19 cellular contexts compared by ENCODE assay signal in the genomic region with DNA sequence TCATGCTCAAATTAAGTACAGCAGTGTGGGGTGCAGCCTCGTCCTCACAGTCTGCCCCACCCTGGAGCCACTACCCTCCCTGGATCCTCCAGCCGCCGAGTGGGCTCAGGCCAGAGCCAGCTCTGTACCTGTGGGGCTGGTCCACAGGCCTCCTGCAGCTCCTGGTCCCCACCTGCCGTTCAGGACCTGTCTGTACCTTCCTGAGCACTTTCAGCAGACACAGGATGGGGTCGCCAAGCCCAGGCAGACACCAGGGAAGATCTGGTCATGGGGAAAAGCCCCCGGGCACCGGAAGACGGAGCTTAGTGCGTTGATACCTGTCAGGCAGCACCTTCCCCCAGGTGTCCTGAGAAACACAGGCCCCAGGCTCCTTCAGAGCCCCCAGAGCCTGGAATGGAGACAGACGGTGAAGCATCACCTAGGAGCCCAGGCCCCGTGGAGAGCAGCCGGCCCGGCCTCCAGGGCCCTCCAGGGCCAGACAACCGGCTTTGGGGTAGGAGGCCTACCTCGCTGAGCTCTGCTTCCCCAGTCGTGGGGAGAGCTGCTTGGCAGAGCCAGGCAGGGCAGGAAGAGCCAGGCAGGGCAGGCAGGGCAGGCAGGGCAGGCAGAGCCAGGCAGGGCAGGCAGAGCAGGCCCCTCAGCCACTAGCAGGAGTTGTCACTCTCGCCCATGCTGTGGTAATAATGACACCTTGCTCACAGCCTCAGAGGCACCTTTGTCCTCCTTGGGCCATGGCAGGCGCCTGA. TPM values are rescaled to one million over a fixed set of nuclear protein-coding genes. Genes with fewer than 3 reads are reported as not detected.
DNase-seq lines count a peak whose midpoint lies in the region; ATAC-seq and TF ChIP-seq lines count a peak whose summit lies in the region.
"Had no signal": no experiment of that assay in that cellular context is flagged by ENCODE, and none has a peak within 500 bp of the region (broad histone marks: within the 10 kb centered on the region; RNA-seq: fewer than 3 reads in every experiment).

No MANE protein-coding gene starts in this region.

- H3K9me3 ChIP-seq in esophagus muscularis mucosa (no peaks in the 10 kb centered on the region), lower lobe of right lung (no peaks in the 10 kb centered on the region), OCI-LY7 (ENCODE audit: low read length) (no peaks in the 10 kb centered on the region)
- H3K9me3 ChIP-seq: psoas muscle had no signal

- H3K27me3 Mint-ChIP-seq in CD14-positive monocyte (ENCODE audit: low read depth in 3 of 3) = peaks cover 0 to 4% (median 0%) of the 10 kb centered on the region in 3 donors
- no peaks in the 10 kb centered on the region for H3K27me3 Mint-ChIP-seq in osteocyte (ENCODE audit: unreplicated experiment)
- H3K27me3 Mint-ChIP-seq: activated CD4-positive, alpha-beta T cell treated with anti-CD3 and anti-CD28 coated beads, Interleukin-2, amount 10 ng/mL, durations not matched to agents 7 days and 5 days; activated T-cell treated with anti-CD3 and anti-CD28 coated beads, Interleukin-2, amount 50 U/mL, for 24 hours had no signal

- no peak for TF ChIP-seq CTCF in CD14-positive monocyte (IDR thresholded peaks at IDR 0.05)
- TF ChIP-seq CTCF in NB4 (IDR thresholded peaks at IDR 0.05; ENCODE audit: low read depth, low read length) = no peak
- no peak for TF ChIP-seq CTCF in esophagus muscularis mucosa (IDR thresholded peaks at IDR 0.05)
- TF ChIP-seq CTCF in osteocyte (IDR thresholded peaks at IDR 0.05) = no peak
- TF ChIP-seq CTCF in lower lobe of right lung (IDR thresholded peaks at IDR 0.05) = no peak
- TF ChIP-seq CTCF in OCI-LY7 (conservative IDR thresholded peaks at IDR 0.05; ENCODE audit: low read length) = no peak

- no peak overlapping the region for H2AFZ ChIP-seq in OCI-LY7 (ENCODE audit: low read length)

- peak overlapping the region in 1 of 2 donors; percentile 11 for H3K4me3 Mint-ChIP-seq in CD14-positive monocyte
- H3K4me3 Mint-ChIP-seq in osteocyte (ENCODE audit: unreplicated experiment) = no peak overlapping the region
- H3K4me3 Mint-ChIP-seq: activated CD4-positive, alpha-beta T cell treated with anti-CD3 and anti-CD28 coated beads, Interleukin-2, amount 10 ng/mL, durations not matched to agents 7 days and 5 days; activated T-cell treated with anti-CD3 and anti-CD28 coated beads, Interleukin-2, amount 50 U/mL, for 24 hours had no signal

- H3K27me3 ChIP-seq in esophagus muscularis mucosa = no peaks in the 10 kb centered on the region
- H3K27me3 ChIP-seq in lower lobe of right lung (ENCODE audit: low read depth) = no peaks in the 10 kb centered on the region

- H3K4me1 ChIP-seq in esophagus muscularis mucosa (peaks cover 40 to 60% (median 56%) of the 10 kb centered on the region in 4 donors), lower lobe of right lung (peaks cover 36% of the 10 kb centered on the region), OCI-LY7 (ENCODE audit: insufficient read depth, low read length, poor library complexity, severe bottlenecking) (peaks cover under 1% of the 10 kb centered on the region)

- 86% methylated on average over 12 of the region's 18 CpGs for WGBS in esophagus muscularis mucosa

- H3K4me3 ChIP-seq in NB4 (ENCODE audit: low read depth, low read length) (no peak overlapping the region), esophagus muscularis mucosa (no peak overlapping the region), lower lobe of right lung (no peak overlapping the region), OCI-LY7 (ENCODE audit: low read depth, low read length, poor library complexity, severe bottlenecking) (no peak overlapping the region)
- H3K4me3 ChIP-seq: psoas muscle had no signal

- TF ChIP-seq POLR2A in NB4 (IDR thresholded peaks at IDR 0.05; ENCODE audit: extremely low read depth, insufficient read length) (no peak), esophagus muscularis mucosa (IDR thresholded peaks at IDR 0.05; ENCODE audit: low read depth) (no peak)

- CTCF ChIA-PET in OCI-LY7 (lab: Charles Lee; ENCODE audit: unreplicated experiment) = no interaction called here

- intact Hi-C loops in CD14-positive monocyte (cut with micrococcal nuclease) (no loop called here), esophagus muscularis mucosa (cut with DNase I) (no loop called here), lower lobe of right lung (cut with DNase I) (no loop called here), OCI-LY7 (cut with micrococcal nuclease; ENCODE audit: unreplicated experiment) (no loop called here)

- H4K20me1 ChIP-seq in OCI-LY7 (ENCODE audit: insufficient read depth, low read length) = no peaks in the 10 kb centered on the region

- no peak for ATAC-seq in lower lobe of right lung
- no peak for ATAC-seq in GM21717 (IDR thresholded peaks at IDR 0.05; ENCODE audit: unreplicated experiment)
- ATAC-seq: psoas muscle had no signal

- TF ChIP-seq EP300 in esophagus muscularis mucosa (IDR thresholded peaks at IDR 0.05) = no peak

- no peaks in the 10 kb centered on the region for H3K9me2 ChIP-seq in OCI-LY7 (ENCODE audit: insufficient read depth, low read length)

- BruUV-seq in OCI-LY7 (replicated peaks; lab: Mats Ljungman, UMichigan) = no TSS peak

- peak overlapping the region in 1 of 7 donors; percentile 31 for H3K27ac Mint-ChIP-seq in CD14-positive monocyte
- peak overlapping the region; percentile 75 for H3K27ac Mint-ChIP-seq in osteocyte (ENCODE audit: unreplicated experiment)
- H3K27ac Mint-ChIP-seq: activated CD4-positive, alpha-beta T cell treated with anti-CD3 and anti-CD28 coated beads, Interleukin-2, amount 10 ng/mL, durations not matched to agents 7 days and 5 days; activated T-cell treated with anti-CD3 and anti-CD28 coated beads, Interleukin-2, amount 50 U/mL, for 24 hours had no signal

- no peak overlapping the region for H3K4me2 ChIP-seq in OCI-LY7 (ENCODE audit: low read length)

- H3K27ac ChIP-seq in esophagus muscularis mucosa (replicated peaks in 1 of 4) (peak overlapping the region; percentile 54 to 82 (median 64)), lower lobe of right lung (no peak overlapping the region), OCI-LY7 (ENCODE audit: low read depth, low read length, poor library complexity, severe bottlenecking) (no peak overlapping the region)
- H3K27ac ChIP-seq: psoas muscle had no signal

- H3K79me2 ChIP-seq in OCI-LY7 (ENCODE audit: insufficient read depth, low read depth, low read length) = no peaks in the 10 kb centered on the region

- H3K4me1 Mint-ChIP-seq in CD14-positive monocyte (peaks cover 8% of the 10 kb centered on the region), osteocyte (ENCODE audit: unreplicated experiment) (peaks cover 26% of the 10 kb centered on the region)

- H3K36me3 Mint-ChIP-seq in CD14-positive monocyte = peaks cover 3 to 5% of the 10 kb centered on the region in 2 donors
- no peaks in the 10 kb centered on the region for H3K36me3 Mint-ChIP-seq in osteocyte (ENCODE audit: unreplicated experiment)

- H3K9me3 Mint-ChIP-seq in CD14-positive monocyte (peaks cover 0 to 1% (median 0%) of the 10 kb centered on the region in 7 donors), osteocyte (ENCODE audit: unreplicated experiment) (no peaks in the 10 kb centered on the region)
- H3K9me3 Mint-ChIP-seq: activated CD4-positive, alpha-beta T cell treated with anti-CD3 and anti-CD28 coated beads, Interleukin-2, amount 10 ng/mL, durations not matched to agents 7 days and 5 days; activated T-cell treated with anti-CD3 and anti-CD28 coated beads, Interleukin-2, amount 50 U/mL, for 24 hours had no signal

- POLR2A ChIA-PET in OCI-LY7 (lab: Charles Lee) = no interaction called here

- H3K36me3 ChIP-seq in esophagus muscularis mucosa = no peaks in the 10 kb centered on the region
- H3K36me3 ChIP-seq in lower lobe of right lung = no peaks in the 10 kb centered on the region
- H3K36me3 ChIP-seq in OCI-LY7 (ENCODE audit: insufficient read depth, low read length) = no peaks in the 10 kb centered on the region

- DNase-seq in CD14-positive monocyte (ENCODE audit: low spot score) (peak; percentile 34), NB4 (ENCODE audit: low read depth) (peak; percentile 15), esophagus muscularis mucosa (ENCODE audit: extremely low spot score) (no peak), osteocyte (ENCODE audit: extremely low spot score, unreplicated experiment) (no peak), DMS79 treated with DMSO at 0.1 percent for 48 hours (lab: John Stamatoyannopoulos, UW) (no peak), lower lobe of right lung (no peak), OCI-LY7 (ENCODE audit: low spot score) (no peak)
- DNase-seq: activated CD4-positive, alpha-beta T cell treated with anti-CD3 and anti-CD28 coated beads, Interleukin-2, amount 10 ng/mL, durations not matched to agents 7 days and 5 days; activated T-cell treated with anti-CD3 and anti-CD28 coated beads, Interleukin-2, amount 50 U/mL, for 24 hours; AML-193; NCI-H2029 treated with DMSO at 0.1 percent for 48 hours; NCI-H748 treated with DMSO at 0.1 percent for 48 hours; stimulated activated CD4-positive, alpha-beta T cell treated with anti-CD3 and anti-CD28 coated beads, Interleukin-2, amount 100 ng/mL, for 24 hours; T-helper 9 cell; trophoblast cell had no signal

RNA-seq across cellular contexts. Expression of a gene that starts 9.8 kb away (rescaled TPM):
- polyA plus RNA-seq in CD14-positive monocyte = 10 to 100 TPM; 34.8 to 82.5 TPM
- total RNA-seq in esophagus muscularis mucosa (1 to 10 TPM in 2 of 4 donors, under 1 TPM in 1, not detected in 1; 0.52 to 3.5 (median 1.2) TPM), osteocyte (0.76 and 1.2 TPM in 2 replicates), lower lobe of right lung (12.5 TPM), OCI-LY7 (2022) (1.5 and 2.0 TPM in 2 replicates)
- 0.69 and 1.1 TPM in 2 replicates for total RNA-seq in OCI-LY7 (2014; rRNA removed; shearing (Covaris generic))
- total RNA-seq: LHCN-M2 had no signal

RNA-seq across cellular contexts. Expression of a gene that starts 9.9 kb away (rescaled TPM):
- 10 to 100 TPM; 10.8 to 13.1 TPM for polyA plus RNA-seq in CD14-positive monocyte
- total RNA-seq in esophagus muscularis mucosa = 1 to 10 TPM in 1 of 4 donors, under 1 TPM in 2, not detected in 1; 0.29 to 1.2 (median 0.83) TPM
- total RNA-seq in osteocyte = 0.16 TPM in 1 of 2 replicates, not detected in the other
- 12.1 TPM for total RNA-seq in lower lobe of right lung
- total RNA-seq in OCI-LY7 (2014; rRNA removed; shearing (Covaris generic)) = 0.47 TPM in 1 of 2 replicates, not detected in the other
- total RNA-seq in OCI-LY7 (2022) = 1.9 and 2.5 TPM in 2 replicates
- total RNA-seq: kidney epithelial cell, LHCN-M2 had no signal

RNA-seq across cellular contexts. Expression of a gene that starts 41.2 kb away (rescaled TPM):
- polyA plus RNA-seq in CD14-positive monocyte = 10 to 100 TPM in 1 of 2 donors, 1 to 10 TPM in 1; 8.3 to 11.4 TPM
- under 1 TPM in 3 of 4 donors, not detected in 1; 0.32 to 0.83 (median 0.42) TPM for total RNA-seq in esophagus muscularis mucosa
- total RNA-seq in osteocyte = not detected in 2 replicates
- total RNA-seq in lower lobe of right lung = 1.7 TPM
- not detected in 2 replicates for total RNA-seq in OCI-LY7 (2014; rRNA removed; shearing (Covaris generic))
- total RNA-seq in OCI-LY7 (2022) = not detected in 2 replicates
- total RNA-seq: kidney epithelial cell, LHCN-M2, psoas muscle had no signal

Comparison
In these comparisons a context has a peak if more than half of its experiments do, and no peak if none do; other contexts are left out.
1. DNase-seq: peak in CD14-positive monocyte (single experiment) and NB4 (single experiment); none in esophagus muscularis mucosa (single experiment), osteocyte (single experiment), DMS79 treated with DMSO at 0.1 percent for 48 hours (single experiment), lower lobe of right lung (single experiment) and OCI-LY7 (single experiment).
2. H3K27ac ChIP-seq: peak in esophagus muscularis mucosa (4 of 4); none in lower lobe of right lung (single experiment) and OCI-LY7 (single experiment).